Comparison of ENCODE assay signal across 9 cellular contexts in the genomic region with DNA sequence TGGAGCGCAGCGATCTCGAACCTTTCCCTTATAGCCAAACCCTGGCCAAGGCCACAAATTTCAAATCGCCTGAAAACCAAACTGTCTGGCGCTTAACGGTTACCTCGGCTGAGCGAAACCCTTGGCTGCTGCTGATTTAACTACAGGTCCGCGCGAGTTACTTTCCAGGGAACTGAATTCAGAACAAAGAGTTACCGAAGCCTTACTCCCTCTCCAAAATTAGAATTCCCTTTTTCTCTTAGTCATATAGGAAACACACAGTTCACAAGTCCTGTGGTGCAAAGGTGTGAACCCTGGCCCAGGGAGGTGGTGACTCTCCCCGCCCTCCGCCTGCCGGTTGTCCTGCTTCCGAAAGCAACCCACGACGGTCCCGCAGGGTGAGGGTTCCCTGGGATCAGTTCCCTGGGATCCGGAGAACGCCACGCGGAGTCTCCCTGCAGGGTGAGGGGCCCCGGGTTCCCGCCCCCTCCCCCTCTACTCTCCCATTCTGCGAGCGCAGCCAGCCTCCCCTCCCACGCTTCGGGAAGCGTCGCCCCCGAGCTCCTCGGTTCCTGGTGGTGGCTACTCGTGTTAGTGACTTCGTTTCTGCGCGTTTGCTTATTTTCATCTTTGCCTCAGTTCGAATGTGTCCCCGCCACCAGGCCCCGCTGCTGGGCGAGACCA. TPM values are rescaled to one million over a fixed set of nuclear protein-coding genes. Genes with fewer than 3 reads are reported as not detected.
DNase-seq lines count a peak whose midpoint lies in the region; ATAC-seq and TF ChIP-seq lines count a peak whose summit lies in the region.
"Had no signal": no experiment of that assay in that cellular context is flagged by ENCODE, and none has a peak within 500 bp of the region (broad histone marks: within the 10 kb centered on the region; RNA-seq: fewer than 3 reads in every experiment).

No MANE protein-coding gene starts in this region.

- no peak overlapping the region for H3K9ac ChIP-seq in GM23248

- TF ChIP-seq CTCF in heart left ventricle (IDR thresholded peaks at IDR 0.05), result no peak

- 0 out of 2 replicates have a peak, but pooled peaks cover 5% of the 10 kb centered on the region for H3F3A ChIP-seq in GM23248 (ENCODE audit: insufficient read depth)

- H3K4me1 ChIP-seq in GM23248 (ENCODE audit: insufficient read depth) (no peaks in the 10 kb centered on the region), heart left ventricle (peaks cover 0 to 36% (median 25%) of the 10 kb centered on the region in 12 donors)

- H3K27me3 ChIP-seq in GM23248 (replicated peaks; ENCODE audit: insufficient read depth) (peaks cover 56% of the 10 kb centered on the region), heart left ventricle (peaks cover 11 to 63% (median 52%) of the 10 kb centered on the region in 9 donors)

- ATAC-seq in heart left ventricle (peak in 3 of 4 donors; percentile 7 to 39 (median 28)), HG03097 (IDR thresholded peaks at IDR 0.05; ENCODE audit: low FRiP score, unreplicated experiment) (no peak), GM19452 (IDR thresholded peaks at IDR 0.05; ENCODE audit: unreplicated experiment) (no peak)

- H3K9me3 ChIP-seq in GM23248 (ENCODE audit: low read depth) (no peaks in the 10 kb centered on the region), heart left ventricle (no peaks in the 10 kb centered on the region)

- in situ Hi-C loops in GM23248 (cut with MboI), result no loop called here

- 3 to 5% methylated on average over 31 to 41 of the region's 41 CpGs for WGBS in GM23248 (ENCODE audit: low coverage in 1 of 2, low lambda C conversion rate in 2 of 2, missing lambda C conversion rate in 2 of 2), 2 experiments
- WGBS in heart left ventricle, 4 donors, result 1 to 4% (median 2%) methylated on average over 36 to 41 of the region's 41 CpGs

- peak overlapping the region; percentile 65 for H2AFZ ChIP-seq in GM23248

- intact Hi-C loops in heart left ventricle (cut with DNase I), result no loop called here

- H3K79me2 ChIP-seq in GM23248 (ENCODE audit: insufficient read depth), result no peaks in the 10 kb centered on the region

- TF ChIP-seq POLR2A in heart left ventricle (IDR thresholded peaks at IDR 0.05), result no peak

- H3K4me2 ChIP-seq in GM23248 (ENCODE audit: unreplicated experiment), result peak overlapping the region; percentile 67

- H3K27ac ChIP-seq in GM23248 (no peak overlapping the region), heart left ventricle (no peak overlapping the region)

- H4K20me1 ChIP-seq in GM23248 (ENCODE audit: insufficient read depth), result no peaks in the 10 kb centered on the region

- H3K36me3 ChIP-seq in GM23248 (ENCODE audit: low read depth), result no peaks in the 10 kb centered on the region
- H3K36me3 ChIP-seq in heart left ventricle, result peaks cover 0 to 7% (median 0%) of the 10 kb centered on the region in 9 donors

- H3K4me3 ChIP-seq in GM23248 (peak overlapping the region; percentile 57), heart left ventricle (peak overlapping the region; percentile 30 to 62 (median 52))

- no peaks in the 10 kb centered on the region for H3K9me2 ChIP-seq in GM23248 (ENCODE audit: insufficient read depth)

- DNase-seq in CD1c-positive myeloid dendritic cell (ENCODE audit: extremely low spot score), result peak; percentile 23
- peak; percentile 40 for DNase-seq in GM23248
- peak; percentile 61 for DNase-seq in activated CD8-positive, alpha-beta memory T cell treated with anti-CD3 and anti-CD28 coated beads, Interleukin-2, amount 50 U/mL, for 48 hours
- peak in 1 of 5 donors; percentile 61 for DNase-seq in heart left ventricle
- peak; percentile 62 for DNase-seq in retina
- no peak for DNase-seq in central memory CD4-positive, alpha-beta T cell

RNA-seq across cellular contexts. Expression of gene SLC35D3, which starts 1.1 kb away (rescaled TPM):
- not detected in 2 replicates for total RNA-seq in GM23248 (2014; rRNA removed; shearing (Covaris generic))
- polyA plus RNA-seq in GM23248 (2016; fragmentation: Nextera tagmentation; extraction: Ambion mirVana) (not detected in 2 replicates), heart left ventricle (under 1 TPM in 1 of 2 donors, not detected in 1; 0.03 TPM)
- under 1 TPM in 1 of 9 donors, not detected in 8; 0.16 TPM for total RNA-seq in heart left ventricle
- total RNA-seq: pulmonary artery endothelial cell had no signal

Comparison
In these comparisons a context has a peak if more than half of its experiments do, and no peak if none do; other contexts are left out.
1. ATAC-seq: peak in heart left ventricle (3 of 4); none in HG03097 (single experiment) and GM19452 (single experiment).